14 cellular contexts compared by ENCODE assay signal in the genomic region with DNA sequence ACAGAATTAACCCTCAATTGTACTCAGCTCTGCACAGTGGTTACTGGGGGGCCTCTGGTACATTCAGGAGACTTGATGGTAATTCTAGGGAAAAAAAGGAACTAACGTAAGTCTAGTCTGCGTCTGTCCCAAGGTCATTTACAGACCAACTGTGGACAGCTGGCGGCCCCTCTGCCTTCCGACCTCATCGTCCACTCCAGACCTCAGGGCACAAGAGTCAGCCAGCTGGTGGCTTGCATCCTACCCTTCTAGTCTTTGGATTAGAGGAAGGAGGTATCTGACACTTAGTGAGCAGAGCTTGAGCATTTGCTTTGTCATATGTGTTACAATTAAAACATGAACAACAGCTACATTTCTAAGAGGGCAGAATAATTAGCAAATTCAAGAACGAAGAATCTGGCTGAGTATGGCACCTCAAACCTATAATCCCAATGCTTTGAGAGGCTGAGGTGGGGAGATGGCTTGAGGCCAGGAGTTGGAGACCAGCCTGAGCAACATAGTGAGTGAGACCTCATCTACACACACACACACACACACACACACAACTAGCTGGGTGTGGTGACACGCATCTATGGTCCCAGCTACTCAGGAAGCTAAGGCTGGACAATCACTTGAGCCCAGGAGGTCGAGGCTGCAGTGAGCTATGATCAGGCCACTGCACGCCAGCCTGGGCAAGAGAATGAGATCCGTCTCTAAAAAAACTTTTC. TPM values are rescaled to one million over a fixed set of nuclear protein-coding genes. Genes with fewer than 3 reads are reported as not detected.
DNase-seq lines count a peak whose midpoint lies in the region; ATAC-seq and TF ChIP-seq lines count a peak whose summit lies in the region.
"Had no signal": no experiment of that assay in that cellular context is flagged by ENCODE, and none has a peak within 500 bp of the region (broad histone marks: within the 10 kb centered on the region; RNA-seq: fewer than 3 reads in every experiment).

No MANE protein-coding gene starts in this region.

- H3K36me3 Mint-ChIP-seq in chondrocyte (ENCODE audit: low read depth) (peaks cover 50% of the 10 kb centered on the region), natural killer cell (peaks cover 5% of the 10 kb centered on the region)

- intact Hi-C loops in Right ventricle myocardium inferior (cut with DNase I) (no loop called here), left ventricle myocardium superior (cut with micrococcal nuclease) (no loop called here), natural killer cell (cut with micrococcal nuclease) (loop anchor here (10.0 kb wide), 1 partner anchor 274 kb away; a partner anchor contains a TSS)

- H3K4me3 Mint-ChIP-seq in chondrocyte (ENCODE audit: unreplicated experiment): no peak overlapping the region
- H3K4me3 Mint-ChIP-seq in natural killer cell: peak overlapping the region; percentile 32

- ATAC-seq in Right ventricle myocardium inferior (peak; percentile 21), left ventricle myocardium superior (no peak), natural killer cell (no peak), upper lobe of left lung (ENCODE audit: low FRiP score in 2 of 2) (peak in 1 of 2 donors; percentile 58), HG02973 (IDR thresholded peaks at IDR 0.05; ENCODE audit: unreplicated experiment) (no peak), GM21786 (IDR thresholded peaks at IDR 0.05; ENCODE audit: unreplicated experiment) (no peak)

- DNase-seq in Right ventricle myocardium inferior (ENCODE audit: missing footprints): no peak
- no peak for DNase-seq in left ventricle myocardium superior
- DNase-seq in chondrocyte (ENCODE audit: low spot score): no peak
- DNase-seq in natural killer cell: no peak
- peak in 1 of 2 donors; percentile 59 for DNase-seq in upper lobe of left lung
- no peak for DNase-seq in NCI-H1930 (lab: John Stamatoyannopoulos, UW)
- DNase-seq: DMS79, NCI-H2171 treated with DMSO at 0.1 percent for 48 hours, PC-9, right lobe of liver had no signal

- H3K36me3 ChIP-seq in upper lobe of left lung: peaks cover 0 to 52% (median 13%) of the 10 kb centered on the region in 4 donors

- TF ChIP-seq EP300 in upper lobe of left lung (IDR thresholded peaks at IDR 0.05): no peak

- H3K4me1 Mint-ChIP-seq in chondrocyte (ENCODE audit: low read depth): peaks cover 89% of the 10 kb centered on the region
- H3K4me1 Mint-ChIP-seq in natural killer cell: peaks cover 55 to 62% of the 10 kb centered on the region in 2 donors

- H3K27me3 Mint-ChIP-seq in chondrocyte (ENCODE audit: low read depth) (no peaks in the 10 kb centered on the region), natural killer cell (ENCODE audit: low read depth in 2 of 2) (no peaks in the 10 kb centered on the region)

- no peaks in the 10 kb centered on the region for H3K9me3 Mint-ChIP-seq in chondrocyte (ENCODE audit: low read depth)
- no peaks in the 10 kb centered on the region for H3K9me3 Mint-ChIP-seq in natural killer cell

- peak overlapping the region; percentile 71 to 90 (median 82) for H3K27ac ChIP-seq in upper lobe of left lung

- H3K27ac Mint-ChIP-seq in chondrocyte (ENCODE audit: unreplicated experiment): peak overlapping the region; percentile 57
- peak overlapping the region; percentile 88 to 89 for H3K27ac Mint-ChIP-seq in natural killer cell

- TF ChIP-seq CTCF in chondrocyte (IDR thresholded peaks at IDR 0.05): no peak
- no peak for TF ChIP-seq CTCF in natural killer cell (IDR thresholded peaks at IDR 0.05)
- no peak for TF ChIP-seq CTCF in upper lobe of left lung (IDR thresholded peaks at IDR 0.05)

- peak in 1 of 4 donors; percentile 20 for TF ChIP-seq POLR2A in upper lobe of left lung (IDR thresholded peaks at IDR 0.05)

- H3K27me3 ChIP-seq in upper lobe of left lung: no peaks in the 10 kb centered on the region
- H3K27me3 ChIP-seq: right lobe of liver had no signal

- H3K4me1 ChIP-seq in upper lobe of left lung: peaks cover 63 to 86% (median 71%) of the 10 kb centered on the region in 4 donors

- 58 to 74% methylated on average over 10 of the region's 10 CpGs for whole genome bisulfite sequencing in upper lobe of left lung, 2 donors

- no peak overlapping the region for H3K4me3 ChIP-seq in upper lobe of left lung
- H3K4me3 ChIP-seq: GM12878, PC-9, right lobe of liver had no signal

- no peaks in the 10 kb centered on the region for H3K9me3 ChIP-seq in upper lobe of left lung
- H3K9me3 ChIP-seq: right lobe of liver had no signal

RNA-seq across cellular contexts. Expression of a gene that starts 36.5 kb away (rescaled TPM):
- total RNA-seq in Right ventricle myocardium inferior (30.1 TPM), left ventricle myocardium superior (31.2 TPM), chondrocyte (125 to 138 TPM (median 127 TPM) in 3 replicates), natural killer cell (10 to 100 TPM; 57.4 to 74.1 (median 66.6) TPM), upper lobe of left lung (10 to 100 TPM; 23.9 to 66.0 (median 43.8) TPM)

RNA-seq across cellular contexts. Expression of a gene that starts 59.0 kb away (rescaled TPM):
- total RNA-seq in Right ventricle myocardium inferior (not detected), left ventricle myocardium superior (not detected), chondrocyte (not detected in 3 replicates), natural killer cell (not detected), upper lobe of left lung (not detected)
- total RNA-seq: GM12878, mononuclear cell, PC-9 had no signal
